ENCODE assay signal across 8 cellular contexts in the genomic region with DNA sequence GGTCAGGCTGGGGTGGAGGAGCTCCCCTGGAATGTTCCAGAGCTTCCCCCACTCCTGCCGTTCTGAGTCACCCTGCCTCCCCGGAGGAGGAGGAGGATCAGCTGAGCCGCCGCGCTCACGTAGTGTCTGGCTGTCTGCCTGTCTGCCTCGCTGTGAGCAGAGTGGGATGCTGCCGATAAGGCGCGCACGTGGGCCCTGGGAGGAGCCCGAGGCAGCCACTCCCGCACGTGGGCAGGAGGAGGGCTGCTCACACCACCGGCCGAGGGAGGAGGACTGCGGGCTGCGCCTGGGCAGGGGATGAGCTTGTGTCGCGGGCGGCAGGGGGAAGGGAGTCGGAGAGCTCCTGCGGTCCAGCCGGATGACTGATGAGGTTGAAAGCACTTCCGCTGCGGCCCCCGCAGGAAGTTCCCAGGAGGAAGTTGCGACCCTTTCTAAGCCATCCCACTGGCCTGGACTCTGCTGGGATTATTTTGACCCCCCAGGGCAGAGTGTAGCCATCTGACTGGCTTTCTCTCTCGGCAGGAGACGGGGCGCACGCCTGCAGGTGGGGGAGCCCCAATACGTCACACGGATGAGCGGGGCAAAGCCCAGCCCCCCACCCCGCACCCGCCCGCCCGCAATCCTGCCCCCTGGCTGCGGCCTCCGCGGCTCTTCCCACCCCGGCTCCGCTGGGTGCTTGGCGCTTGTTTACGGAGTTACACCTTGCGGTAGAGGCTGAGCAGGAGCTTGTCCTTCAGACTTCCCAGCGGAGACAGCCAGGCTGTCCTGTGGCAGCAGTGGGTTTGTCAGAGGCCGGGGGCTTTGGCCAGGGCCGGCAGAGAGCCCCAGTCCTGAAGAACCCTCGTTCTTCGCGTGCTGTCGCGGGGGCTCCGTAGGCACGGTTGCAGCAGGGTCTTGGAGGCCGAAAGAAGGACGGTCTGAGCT. TPM values are rescaled to one million over a fixed set of nuclear protein-coding genes. Genes with fewer than 3 reads are reported as not detected.
A peak's percentile ranks its signal among the peaks of the same experiment; 100 is the strongest.
DNase-seq lines count a peak whose midpoint lies in the region; ATAC-seq and TF ChIP-seq lines count a peak whose summit lies in the region.

No MANE protein-coding gene starts in this region.

- DNase-seq in CD1c-positive myeloid dendritic cell (ENCODE audit: extremely low spot score) (peak; percentile 98), OCI-M1 (lab: John Stamatoyannopoulos, UW) (peak; percentile 100), erythroblast (lab: John Stamatoyannopoulos, UW) (peak; percentile 96 to 97), mucosa of gallbladder (ENCODE audit: low spot score) (peak; percentile 97)
- DNase-seq in activated T-cell treated with anti-CD3 and anti-CD28 coated beads, Interleukin-2, amount 50 U/mL, for 4 hours, result peak; percentile 78
- peak; percentile 78 to 81 for DNase-seq in stimulated activated CD8-positive, alpha-beta memory T cell treated with anti-CD3 and anti-CD28 coated beads, Interleukin-2, amount 100 ng/mL, for 48 hours (ENCODE audit: low read depth in 2 of 2)

- peak overlapping the region; percentile 84 for H3K4me3 Mint-ChIP-seq in activated T-cell treated with anti-CD3 and anti-CD28 coated beads, Interleukin-2, amount 50 U/mL, for 4 hours

- no peaks in the 10 kb centered on the region for H3K9me3 Mint-ChIP-seq in activated T-cell treated with anti-CD3 and anti-CD28 coated beads, Interleukin-2, amount 50 U/mL, for 4 hours

- H3K4me1 Mint-ChIP-seq in activated T-cell treated with anti-CD3 and anti-CD28 coated beads, Interleukin-2, amount 50 U/mL, for 4 hours (ENCODE audit: low read depth), result peaks cover 46% of the 10 kb centered on the region

- peaks cover 5% of the 10 kb centered on the region for H3K36me3 Mint-ChIP-seq in activated T-cell treated with anti-CD3 and anti-CD28 coated beads, Interleukin-2, amount 50 U/mL, for 4 hours (ENCODE audit: insufficient read depth)

- no peaks in the 10 kb centered on the region for H3K27me3 Mint-ChIP-seq in activated T-cell treated with anti-CD3 and anti-CD28 coated beads, Interleukin-2, amount 50 U/mL, for 4 hours (ENCODE audit: low read depth)

- TF ChIP-seq POLR2A in erythroblast (IDR thresholded peaks at IDR 0.05; ENCODE audit: low read length), result peak; percentile 92

- peak; percentile 63 for ATAC-seq in GM19438 (IDR thresholded peaks at IDR 0.05; ENCODE audit: low read depth, unreplicated experiment)
- ATAC-seq in HG03571 (IDR thresholded peaks at IDR 0.05; ENCODE audit: unreplicated experiment), result peak; percentile 73
- ATAC-seq in activated T-cell treated with anti-CD3 and anti-CD28 coated beads, Interleukin-2, amount 50 U/mL, for 4 hours, result peak; percentile 83 to 85

RNA-seq across cellular contexts. Expression of gene PDXK, which starts 9.8 kb away (rescaled TPM):
- 100 to 1,000 TPM; 101 to 114 (median 106) TPM for total RNA-seq in activated T-cell treated with anti-CD3 and anti-CD28 coated beads, Interleukin-2, amount 50 U/mL, for 4 hours
- 188 TPM for total RNA-seq in mucosa of gallbladder

RNA-seq across cellular contexts. Expression of gene CSTB, which starts 47.4 kb away (rescaled TPM):
- total RNA-seq in activated T-cell treated with anti-CD3 and anti-CD28 coated beads, Interleukin-2, amount 50 U/mL, for 4 hours, result 10 to 100 TPM; 17.7 to 26.9 (median 24.5) TPM
- total RNA-seq in mucosa of gallbladder, result 68.2 TPM

Comparison
In these comparisons a context has a peak if more than half of its experiments do, and no peak if none do; other contexts are left out.
1. Peak in every context shown above with its lines: DNase-seq and ATAC-seq.